Comparison of ENCODE assay signal across 9 cellular contexts in the genomic region with DNA sequence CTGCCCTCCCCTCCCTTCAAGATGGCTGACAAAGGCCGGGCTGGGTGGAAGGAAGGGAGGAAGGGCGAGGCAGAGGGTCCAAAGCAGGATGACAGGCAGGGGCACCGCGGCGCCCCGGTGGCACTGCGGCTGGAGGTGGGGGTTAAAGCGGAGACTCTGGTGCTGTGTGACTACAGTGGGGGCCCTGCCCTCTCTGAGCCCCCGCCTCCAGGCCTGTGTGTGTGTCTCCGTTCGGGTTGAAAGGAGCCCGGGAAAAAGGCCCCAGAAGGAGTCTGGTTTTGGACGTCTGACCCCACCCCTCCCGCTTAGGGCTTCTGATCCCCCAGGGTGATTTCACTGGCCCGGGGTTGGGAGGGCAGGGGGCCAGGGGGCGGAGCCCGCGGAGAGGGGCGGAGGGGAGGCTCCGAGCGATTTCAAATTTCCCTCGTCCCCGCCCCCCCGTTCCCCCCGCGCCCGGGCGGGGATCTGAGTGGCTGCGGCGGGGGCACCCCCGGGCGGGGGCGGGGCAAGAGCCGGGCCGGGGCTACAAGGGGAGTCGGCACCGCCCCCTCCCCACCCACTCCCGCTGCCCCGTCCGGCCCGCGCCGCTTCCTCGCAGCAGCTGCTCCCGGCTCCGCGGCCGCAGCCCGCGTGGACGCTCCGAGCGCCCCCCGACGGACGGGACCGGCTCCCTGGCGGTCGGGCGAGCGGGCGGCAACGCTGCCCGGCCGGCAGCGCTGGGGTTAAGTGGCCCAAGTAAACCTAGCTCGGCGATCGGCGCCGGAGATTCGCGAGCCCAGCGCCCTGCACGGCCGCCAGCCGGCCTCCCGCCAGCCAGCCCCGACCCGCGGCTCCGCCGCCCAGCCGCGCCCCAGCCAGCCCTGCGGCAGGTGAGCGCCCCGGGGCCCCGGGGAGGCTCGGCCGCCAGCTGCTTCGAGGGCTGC. TPM values are rescaled to one million over a fixed set of nuclear protein-coding genes. Genes with fewer than 3 reads are reported as not detected.
DNase-seq lines count a peak whose midpoint lies in the region; TF ChIP-seq lines count a peak whose summit lies in the region.
"Had no signal": no experiment of that assay in that cellular context is flagged by ENCODE, and none has a peak within 500 bp of the region (broad histone marks: within the 10 kb centered on the region; RNA-seq: fewer than 3 reads in every experiment).

A gene (plus strand): TSS at position 555 of the 923 bp plus-strand sequence. CDS start 17,939 bp downstream, outside the sequence.

- H3K4me1 Mint-ChIP-seq in activated naive CD4-positive, alpha-beta T cell treated with anti-CD3 and anti-CD28 coated beads for 36 hours (ENCODE audit: low read depth) = peaks cover 12% of the 10 kb centered on the region
- H3K4me1 Mint-ChIP-seq in glutamatergic neuron (ENCODE audit: low read depth, unreplicated experiment) (peaks cover 13% of the 10 kb centered on the region), osteocyte (ENCODE audit: unreplicated experiment) (peaks cover 9% of the 10 kb centered on the region)

- H3K27me3 ChIP-seq in SJSA1 (replicated peaks) = no peaks in the 10 kb centered on the region
- no peaks in the 10 kb centered on the region for H3K27me3 ChIP-seq in tibial artery

- H3K4me3 Mint-ChIP-seq in activated naive CD4-positive, alpha-beta T cell treated with anti-CD3 and anti-CD28 coated beads for 36 hours = peak within 1 kb of the TSS; percentile 79
- peak within 1 kb of the TSS; percentile 98 for H3K4me3 Mint-ChIP-seq in glutamatergic neuron (ENCODE audit: unreplicated experiment)
- peak within 1 kb of the TSS; percentile 83 for H3K4me3 Mint-ChIP-seq in osteocyte (ENCODE audit: unreplicated experiment)

- DNase-seq in COLO829 (ENCODE audit: low spot score) = peak; percentile 78
- peak; percentile 92 for DNase-seq in GM20000 (ENCODE audit: low spot score)
- peak; percentile 66 for DNase-seq in KBM-7
- DNase-seq in SJSA1 (ENCODE audit: low read depth in 1 of 2, low spot score in 2 of 2) = peak; percentile 61 to 90
- DNase-seq in activated naive CD4-positive, alpha-beta T cell treated with anti-CD3 and anti-CD28 coated beads for 36 hours = peak; percentile 79
- peak; percentile 96 for DNase-seq in glutamatergic neuron
- DNase-seq in osteocyte (ENCODE audit: extremely low spot score, unreplicated experiment) = peak; percentile 92
- peak; percentile 59 to 83 for DNase-seq in tibial artery

- H3K27ac ChIP-seq in SJSA1 (peak within 1 kb of the TSS; percentile 48), tibial artery (peak within 1 kb of the TSS; percentile 44 to 49)
- H3K27ac ChIP-seq: epithelial cell of prostate had no signal

- H3K36me3 ChIP-seq in SJSA1 = peaks cover 7% of the 10 kb centered on the region
- no peaks in the 10 kb centered on the region for H3K36me3 ChIP-seq in tibial artery

- H3K9me3 ChIP-seq in SJSA1 (replicated peaks) = 0 out of 2 replicates have a peak, but pooled peaks cover 2% of the 10 kb centered on the region
- no peaks in the 10 kb centered on the region for H3K9me3 ChIP-seq in tibial artery

- H3K9me3 Mint-ChIP-seq in activated naive CD4-positive, alpha-beta T cell treated with anti-CD3 and anti-CD28 coated beads for 36 hours = no peaks in the 10 kb centered on the region
- H3K9me3 Mint-ChIP-seq in glutamatergic neuron (ENCODE audit: unreplicated experiment) (peaks cover 13% of the 10 kb centered on the region), osteocyte (ENCODE audit: unreplicated experiment) (no peaks in the 10 kb centered on the region)

- H3K36me3 Mint-ChIP-seq in activated naive CD4-positive, alpha-beta T cell treated with anti-CD3 and anti-CD28 coated beads for 36 hours (ENCODE audit: low read depth) = no peaks in the 10 kb centered on the region
- H3K36me3 Mint-ChIP-seq in glutamatergic neuron (ENCODE audit: unreplicated experiment) (no peaks in the 10 kb centered on the region), osteocyte (ENCODE audit: unreplicated experiment) (no peaks in the 10 kb centered on the region)

- H3K27ac Mint-ChIP-seq in activated naive CD4-positive, alpha-beta T cell treated with anti-CD3 and anti-CD28 coated beads for 36 hours = no peak within 1 kb of the TSS
- H3K27ac Mint-ChIP-seq in glutamatergic neuron (ENCODE audit: unreplicated experiment) (peak within 1 kb of the TSS; percentile 64), osteocyte (ENCODE audit: unreplicated experiment) (no peak within 1 kb of the TSS)

- no peaks in the 10 kb centered on the region for H3K27me3 Mint-ChIP-seq in activated naive CD4-positive, alpha-beta T cell treated with anti-CD3 and anti-CD28 coated beads for 36 hours (ENCODE audit: low read depth)
- H3K27me3 Mint-ChIP-seq in glutamatergic neuron (ENCODE audit: unreplicated experiment) = peaks cover 19% of the 10 kb centered on the region
- no peaks in the 10 kb centered on the region for H3K27me3 Mint-ChIP-seq in osteocyte (ENCODE audit: unreplicated experiment)

- H3K4me1 ChIP-seq in SJSA1 (replicated peaks) (peaks cover 32% of the 10 kb centered on the region), tibial artery (peaks cover 0 to 20% (median 14%) of the 10 kb centered on the region in 4 donors)

- TF ChIP-seq CTCF in GM20000 (IDR thresholded peaks at IDR 0.05; ENCODE audit: extremely low read depth, missing control alignments) (peak; percentile 45), glutamatergic neuron (IDR thresholded peaks at IDR 0.05; ENCODE audit: partially characterized antibody, unreplicated experiment) (no peak), osteocyte (IDR thresholded peaks at IDR 0.05) (peak; percentile 49), tibial artery (IDR thresholded peaks at IDR 0.05) (peak in 1 of 2 experiments; percentile 25)

- intact Hi-C loops in activated naive CD4-positive, alpha-beta T cell treated with anti-CD3 and anti-CD28 coated beads for 36 hours (cut with micrococcal nuclease) = loop anchor here (5.0 kb wide), 2 partner anchors 90 to 250 kb away; a partner anchor contains a TSS
- intact Hi-C loops in tibial artery (cut with DNase I; ENCODE audit: low total_unique reads) = loop anchor here (1.0 kb wide), 1 partner anchor 19 kb away; a partner anchor contains a TSS

- peak within 1 kb of the TSS; percentile 93 for H3K4me3 ChIP-seq in SJSA1
- H3K4me3 ChIP-seq in tibial artery = peak within 1 kb of the TSS; percentile 77 to 92

- in situ Hi-C loops in KBM-7 (cut with MboI; ENCODE audit: low pct_unique_long_range_greater_than_20kb, low sequenced_read_pairs) = no loop called here

- CTCF ChIA-PET in activated naive CD4-positive, alpha-beta T cell treated with anti-CD3 and anti-CD28 coated beads for 36 hours (lab: Charles Lee) = interaction anchor here (1.5 to 3.6 kb wide), 2 partner anchors 16 to 86 kb away, joined by 4 to 28 read pairs; no protein-coding TSS in a partner anchor

RNA-seq across cellular contexts. Expression of the gene that starts here (rescaled TPM):
- 2.6 and 5.6 TPM in 2 replicates for total RNA-seq in SJSA1 (2014; rRNA removed; shearing (Covaris generic))
- 1 to 10 TPM; 2.0 to 2.2 TPM for total RNA-seq in activated naive CD4-positive, alpha-beta T cell treated with anti-CD3 and anti-CD28 coated beads for 36 hours
- total RNA-seq in glutamatergic neuron (ENCODE audit: unreplicated experiment) (29.0 TPM), osteocyte (2.9 TPM in 2 replicates)

Comparison
In these comparisons a context has a peak if more than half of its experiments do, and no peak if none do; other contexts are left out.
1. Peak in every context shown above with its lines: DNase-seq, H3K4me3 ChIP-seq and H3K27ac ChIP-seq.